1 cellular context compared by ENCODE assay signal in the genomic region with DNA sequence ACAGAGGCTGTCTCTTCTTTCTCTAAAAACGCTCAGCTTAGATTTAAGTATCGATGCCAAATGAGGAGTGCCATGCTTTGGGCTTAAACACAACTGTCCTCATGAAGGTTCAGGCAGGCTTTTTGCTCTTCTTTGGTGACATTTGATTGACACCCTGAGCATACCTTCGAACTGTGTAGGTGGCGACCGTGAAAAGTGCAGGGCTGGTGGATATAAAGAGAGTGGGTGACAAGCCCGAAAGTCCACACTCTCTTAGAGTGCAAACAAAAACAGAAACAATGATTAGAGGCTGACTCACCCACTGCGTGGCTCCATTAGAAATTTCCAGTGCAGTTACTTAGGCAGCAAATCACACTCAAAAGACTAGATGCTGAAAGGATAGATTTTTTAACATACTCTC.
TF ChIP-seq lines count a peak whose summit lies in the region.

No MANE protein-coding gene starts in this region.

TF ChIP-seq in HepG2, 621 proteins besides CTCF, POLR2A, EP300 and RAD21 (continued from another document):
- TF ChIP-seq, protein P1, sequence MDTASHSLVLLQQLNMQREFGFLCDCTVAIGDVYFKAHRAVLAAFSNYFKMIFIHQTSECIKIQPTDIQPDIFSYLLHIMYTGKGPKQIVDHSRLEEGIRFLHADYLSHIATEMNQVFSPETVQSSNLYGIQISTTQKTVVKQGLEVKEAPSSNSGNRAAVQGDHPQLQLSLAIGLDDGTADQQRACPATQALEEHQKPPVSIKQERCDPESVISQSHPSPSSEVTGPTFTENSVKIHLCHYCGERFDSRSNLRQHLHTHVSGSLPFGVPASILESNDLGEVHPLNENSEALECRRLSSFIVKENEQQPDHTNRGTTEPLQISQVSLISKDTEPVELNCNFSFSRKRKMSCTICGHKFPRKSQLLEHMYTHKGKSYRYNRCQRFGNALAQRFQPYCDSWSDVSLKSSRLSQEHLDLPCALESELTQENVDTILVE (CRISPR knock-in tag; IDR thresholded peaks at IDR 0.05), result no peak
- no peak for TF ChIP-seq GFI1 (CRISPR knock-in tag; IDR thresholded peaks at IDR 0.05; ENCODE audit: borderline replicate concordance)
- TF ChIP-seq, protein P2, sequence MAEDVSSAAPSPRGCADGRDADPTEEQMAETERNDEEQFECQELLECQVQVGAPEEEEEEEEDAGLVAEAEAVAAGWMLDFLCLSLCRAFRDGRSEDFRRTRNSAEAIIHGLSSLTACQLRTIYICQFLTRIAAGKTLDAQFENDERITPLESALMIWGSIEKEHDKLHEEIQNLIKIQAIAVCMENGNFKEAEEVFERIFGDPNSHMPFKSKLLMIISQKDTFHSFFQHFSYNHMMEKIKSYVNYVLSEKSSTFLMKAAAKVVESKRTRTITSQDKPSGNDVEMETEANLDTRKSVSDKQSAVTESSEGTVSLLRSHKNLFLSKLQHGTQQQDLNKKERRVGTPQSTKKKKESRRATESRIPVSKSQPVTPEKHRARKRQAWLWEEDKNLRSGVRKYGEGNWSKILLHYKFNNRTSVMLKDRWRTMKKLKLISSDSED (CRISPR knock-in tag; IDR thresholded peaks at IDR 0.05), result no peak
